8 cellular contexts compared by ENCODE assay signal in genomic region chrX:152635941-152636340, GRCh38. TPM values are rescaled to one million over a fixed set of nuclear protein-coding genes. Genes with fewer than 3 reads are reported as not detected.
DNase-seq lines count a peak whose midpoint lies in the region; ATAC-seq and TF ChIP-seq lines count a peak whose summit lies in the region.

No MANE protein-coding gene starts in this region.

- intact Hi-C loops in sciatic nerve (cut with DNase I): no loop called here

- DNase-seq in NCI-H1417 (lab: John Stamatoyannopoulos, UW): peak in 2 of 3 experiments; percentile 64 to 65
- no peak for DNase-seq in NCI-H1417 treated with DMSO at 0.1 percent for 48 hours (lab: John Stamatoyannopoulos, UW)
- DNase-seq in HPDE6-E6E7 (ENCODE audit: extremely low spot score): peak; percentile 54
- peak; percentile 54 for DNase-seq in RPMI7951 (ENCODE audit: low read depth)
- DNase-seq in fibroblast of mammary gland (ENCODE audit: low read depth): peak; percentile 65
- DNase-seq in sciatic nerve (ENCODE audit: low spot score): no peak

- peak; percentile 75 for TF ChIP-seq CTCF in fibroblast of mammary gland (conservative IDR thresholded peaks at IDR 0.05; ENCODE audit: control insufficient read depth, insufficient read depth, low read depth, low read length)

- TF ChIP-seq POLR2A in GM18505 (IDR thresholded peaks at IDR 0.05; ENCODE audit: borderline replicate concordance, extremely low read depth, insufficient read depth, insufficient read length): no peak

- H3K4me3 ChIP-seq in fibroblast of mammary gland (ENCODE audit: control insufficient read depth, low read depth, low read length): no peak overlapping the region

- ATAC-seq in sciatic nerve (peak; percentile 52), GM18505 (IDR thresholded peaks at IDR 0.05; ENCODE audit: unreplicated experiment) (no peak), GM21515 (IDR thresholded peaks at IDR 0.05; ENCODE audit: unreplicated experiment) (no peak)

RNA-seq across cellular contexts. Expression of gene GABRQ, which starts 1.8 kb away (rescaled TPM):
- total RNA-seq in RPMI7951 (2014; rRNA removed; shearing (Covaris generic)): 2.3 and 2.7 TPM in 2 replicates
- total RNA-seq in sciatic nerve: 5.3 TPM

Comparison
In these comparisons a context has a peak if more than half of its experiments do, and no peak if none do; other contexts are left out.
1. DNase-seq: peak in NCI-H1417 (2 of 3), HPDE6-E6E7 (single experiment), RPMI7951 (single experiment) and fibroblast of mammary gland (single experiment); none in NCI-H1417 treated with DMSO at 0.1 percent for 48 hours (single experiment) and sciatic nerve (single experiment).